In the genomic region with DNA sequence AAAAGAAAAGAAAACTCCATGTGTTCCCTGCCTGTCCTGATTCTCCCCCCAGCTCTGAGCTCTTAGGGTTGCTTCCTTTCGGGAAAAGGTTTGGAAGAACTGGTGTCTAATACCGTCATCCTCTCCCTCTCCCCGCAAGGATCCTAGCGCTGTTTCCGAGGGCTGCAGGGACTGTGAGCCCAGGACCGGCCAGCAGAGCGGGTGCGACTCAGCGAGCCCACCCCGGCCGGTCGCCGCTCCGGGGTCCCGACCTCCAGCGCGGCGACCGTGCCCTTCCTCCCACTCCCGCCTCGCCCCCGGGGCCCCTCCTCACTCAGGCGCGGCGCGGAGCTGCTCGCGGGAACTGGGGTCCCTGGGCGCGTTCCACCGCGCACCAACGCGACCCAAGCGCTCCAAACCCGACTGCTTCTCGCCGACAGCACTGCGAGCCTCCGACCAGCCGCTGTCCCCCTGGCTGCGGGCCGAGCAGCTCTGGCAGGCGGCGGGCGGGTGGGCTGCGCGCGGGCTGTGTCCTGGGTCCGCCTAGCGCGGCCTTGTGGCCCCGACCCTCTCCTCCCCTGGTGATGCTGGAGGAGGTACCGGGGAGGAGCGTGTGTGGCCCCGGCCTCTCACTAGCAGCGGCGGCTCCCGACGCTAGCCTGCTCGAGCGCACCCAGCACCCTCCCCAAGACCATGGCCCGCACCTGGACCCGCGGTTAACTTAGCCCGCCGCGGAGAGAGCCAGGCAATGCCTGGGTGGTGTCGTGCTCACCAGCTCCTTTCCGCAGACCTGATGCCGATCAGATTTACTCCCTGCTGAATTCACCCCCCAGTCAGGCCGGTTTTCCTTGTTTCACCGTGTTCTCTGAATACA, we compare ENCODE assay signal across 9 cellular contexts. TPM values are rescaled to one million over a fixed set of nuclear protein-coding genes. Genes with fewer than 3 reads are reported as not detected.
DNase-seq lines count a peak whose midpoint lies in the region; ATAC-seq and TF ChIP-seq lines count a peak whose summit lies in the region.
"Had no signal": no experiment of that assay in that cellular context is flagged by ENCODE, and none has a peak within 500 bp of the region (broad histone marks: within the 10 kb centered on the region; RNA-seq: fewer than 3 reads in every experiment).

A gene (minus strand): TSS at position 509 of the 853 bp plus-strand sequence. CDS start 12,484 bp downstream, outside the sequence.

- POLR2A ChIA-PET in T-cell (lab: Charles Lee): interaction anchor here in 1 of 2 donors (0.8 kb wide), 1 partner anchor 13 kb away, joined by 6 read pairs; no protein-coding TSS in a partner anchor

- H3K9me3 ChIP-seq in gastroesophageal sphincter (no peaks in the 10 kb centered on the region), Karpas-422 (ENCODE audit: low read length) (no peaks in the 10 kb centered on the region)

- no peak for TF ChIP-seq EP300 in gastroesophageal sphincter (IDR thresholded peaks at IDR 0.05)

- DNase-seq in H7 (peak; percentile 80), T-cell (peak in 1 of 34 experiments; percentile 0), occipital lobe (lab: John Stamatoyannopoulos, UW) (peak; percentile 22), Karpas-422 (no peak), superior temporal gyrus (ENCODE audit: extremely low spot score) (no peak)

- no peaks in the 10 kb centered on the region for H3K79me2 ChIP-seq in Karpas-422 (ENCODE audit: low read length)

- peak in 1 of 4 experiments; percentile 13 for TF ChIP-seq CTCF in gastroesophageal sphincter (IDR thresholded peaks at IDR 0.05)

- H4K20me1 ChIP-seq in Karpas-422 (ENCODE audit: insufficient read depth, low read depth, low read length): no peaks in the 10 kb centered on the region

- no peak within 1 kb of the TSS for H2AFZ ChIP-seq in Karpas-422 (ENCODE audit: low read length)

- H3K4me1 Mint-ChIP-seq in T-cell: peaks cover 0 to 8% (median 8%) of the 10 kb centered on the region in 3 donors

- H3K27ac Mint-ChIP-seq in T-cell: no peak within 1 kb of the TSS

- no peaks in the 10 kb centered on the region for H3K9me2 ChIP-seq in Karpas-422 (replicated peaks; ENCODE audit: insufficient read depth, low read length)

- peaks cover 37% of the 10 kb centered on the region for H3K27me3 ChIP-seq in H7 (ENCODE audit: control insufficient read depth, insufficient read depth, low read length)
- peaks cover 31% of the 10 kb centered on the region for H3K27me3 ChIP-seq in gastroesophageal sphincter
- H3K27me3 ChIP-seq in Karpas-422 (ENCODE audit: low read length): no peaks in the 10 kb centered on the region

- H3K4me2 ChIP-seq in Karpas-422 (ENCODE audit: low read depth, low read length, poor library complexity, severe bottlenecking): no peak within 1 kb of the TSS

- H3K4me1 ChIP-seq in gastroesophageal sphincter: peaks cover 0 to 15% (median 7%) of the 10 kb centered on the region in 3 donors
- H3K4me1 ChIP-seq in Karpas-422 (ENCODE audit: low read length): no peaks in the 10 kb centered on the region

- H3K36me3 ChIP-seq in H7 (replicated peaks; ENCODE audit: control insufficient read depth, insufficient read depth, low read length) (no peaks in the 10 kb centered on the region), gastroesophageal sphincter (no peaks in the 10 kb centered on the region), Karpas-422 (ENCODE audit: insufficient read depth, low read length) (no peaks in the 10 kb centered on the region)

- H3K27me3 Mint-ChIP-seq in T-cell: peaks cover 50 to 56% of the 10 kb centered on the region in 2 donors

- H3K36me3 Mint-ChIP-seq in T-cell: no peaks in the 10 kb centered on the region

- no peaks in the 10 kb centered on the region for H3K9me3 Mint-ChIP-seq in T-cell

- H3K4me3 ChIP-seq in H7 (ENCODE audit: insufficient read depth, low read depth, low read length) (peak within 1 kb of the TSS; percentile 70), gastroesophageal sphincter (peak within 1 kb of the TSS; percentile 30 to 69), Karpas-422 (ENCODE audit: low read length) (no peak within 1 kb of the TSS)

- ATAC-seq in T-cell (replicated peaks in 1 of 4) (peak in 2 of 4 experiments; percentile 27 to 31), gastroesophageal sphincter (peak; percentile 53), HG02884 (IDR thresholded peaks at IDR 0.05; ENCODE audit: unreplicated experiment) (no peak), HG03139 (IDR thresholded peaks at IDR 0.05; ENCODE audit: unreplicated experiment) (no peak)

- 2% methylated on average over 11 of the region's 73 CpGs; no CpG with 5 or more reads in 1 of the 2 donors for WGBS in gastroesophageal sphincter (ENCODE audit: low coverage in 1 of 2), 2 donors

- peak within 1 kb of the TSS in 2 of 3 donors; percentile 27 to 35 for H3K4me3 Mint-ChIP-seq in T-cell

- H3K9ac ChIP-seq in Karpas-422 (ENCODE audit: low read length): no peak within 1 kb of the TSS

- CTCF ChIA-PET in T-cell (lab: Charles Lee): no interaction called here

- TF ChIP-seq POLR2A in gastroesophageal sphincter (IDR thresholded peaks at IDR 0.05): no peak

- H3K27ac ChIP-seq in gastroesophageal sphincter (no peak within 1 kb of the TSS), Karpas-422 (ENCODE audit: low read length) (no peak within 1 kb of the TSS)

RNA-seq across cellular contexts. Expression of the gene that starts here (rescaled TPM):
- 0.17 and 0.26 TPM in 2 replicates for total RNA-seq in H7 (2014; rRNA removed; shearing (Covaris generic))
- total RNA-seq in T-cell (under 1 TPM in 1 of 5 donors, not detected in 4; 0.30 TPM), gastroesophageal sphincter (not detected), occipital lobe (4.1 TPM)
- total RNA-seq in Karpas-422 (2014; rRNA removed; shearing (Covaris generic); ENCODE audit: low replicate concordance): not detected in 2 replicates
- total RNA-seq: LHCN-M2 had no signal

Comparison
In these comparisons a context has a peak if more than half of its experiments do, and no peak if none do; other contexts are left out.
1. Peak in DNase-seq and H3K4me3 ChIP-seq in H7; RNA of the gene not detected or under 1 TPM.
2. Peak in ATAC-seq and H3K4me3 ChIP-seq in gastroesophageal sphincter; RNA of the gene not detected or under 1 TPM.